Comparison of ENCODE assay signal across 14 cellular contexts in the genomic region with DNA sequence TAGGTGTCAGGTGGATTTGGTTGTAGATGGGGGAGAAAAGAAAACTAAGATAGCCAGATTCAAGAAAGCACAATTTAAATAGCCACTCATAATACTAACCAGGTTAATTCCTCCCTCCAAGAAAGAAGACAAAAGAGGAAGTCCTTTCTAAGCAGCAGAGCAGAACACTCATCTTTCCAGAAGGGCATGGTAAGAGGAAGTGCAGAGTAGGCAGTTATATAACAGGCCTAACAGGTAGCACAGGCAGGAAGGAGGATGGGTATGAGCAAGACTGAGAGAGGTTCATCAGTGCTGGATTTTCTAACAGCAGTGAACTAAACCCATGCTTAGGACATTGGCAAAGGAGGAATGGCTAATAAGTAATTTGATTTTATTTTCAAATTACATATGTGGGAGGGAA.
A peak's percentile ranks its signal among the peaks of the same experiment; 100 is the strongest.
DNase-seq lines count a peak whose midpoint lies in the region; ATAC-seq and TF ChIP-seq lines count a peak whose summit lies in the region.
"Had no signal": no experiment of that assay in that cellular context is flagged by ENCODE, and none has a peak within 500 bp of the region (broad histone marks: within the 10 kb centered on the region; RNA-seq: fewer than 3 reads in every experiment).

No MANE protein-coding gene starts in this region.

- peaks cover 38% of the 10 kb centered on the region for H3K4me1 Mint-ChIP-seq in Caco-2 (ENCODE audit: low read depth, unreplicated experiment)

- H3K9me3 Mint-ChIP-seq in Caco-2 (ENCODE audit: unreplicated experiment): peaks cover 26% of the 10 kb centered on the region
- H3K9me3 Mint-ChIP-seq: activated T-cell treated with anti-CD3 and anti-CD28 coated beads, Interleukin-2, amount 50 U/mL, for 4 hours had no signal

- intact Hi-C loops in Caco-2 (cut with micrococcal nuclease; ENCODE audit: unreplicated experiment): no loop called here

- no peak overlapping the region for H3K4me3 ChIP-seq in Caco-2 (ENCODE audit: low read depth, low read length)
- no peak overlapping the region for H3K4me3 ChIP-seq in esophagus (ENCODE audit: low read depth in 1 of 2, low read length in 2 of 2)
- H3K4me3 ChIP-seq: dorsolateral prefrontal cortex, skin epidermis had no signal

- H3K4me1 ChIP-seq in Caco-2: peaks cover 24% of the 10 kb centered on the region
- H3K4me1 ChIP-seq in esophagus (ENCODE audit: control insufficient read depth in 2 of 2, insufficient read depth in 2 of 2, low read length in 1 of 2): peaks cover 0 to 2% of the 10 kb centered on the region in 2 donors

- H3K36me3 ChIP-seq in Caco-2 (ENCODE audit: control insufficient read depth, insufficient read depth, low read length): no peaks in the 10 kb centered on the region
- H3K36me3 ChIP-seq in esophagus (ENCODE audit: control insufficient read depth in 2 of 2, insufficient read depth in 2 of 2, low read length in 1 of 2): no peaks in the 10 kb centered on the region

- H3K9me3 ChIP-seq in Caco-2 (no peaks in the 10 kb centered on the region), esophagus (ENCODE audit: control insufficient read depth in 2 of 2, insufficient read depth in 1 of 2, low read depth in 1 of 2, low read length in 1 of 2) (no peaks in the 10 kb centered on the region)

- peak overlapping the region; percentile 45 to 90 for H3K27ac ChIP-seq in esophagus (ENCODE audit: low read depth in 2 of 2, low read length in 1 of 2)
- H3K27ac ChIP-seq: dorsolateral prefrontal cortex, KMS-11 had no signal

- ATAC-seq in GM21723 (IDR thresholded peaks at IDR 0.05; ENCODE audit: unreplicated experiment): peak; percentile 51
- ATAC-seq in GM18861 (IDR thresholded peaks at IDR 0.05; ENCODE audit: unreplicated experiment): no peak
- no peak for ATAC-seq in HG03175 (IDR thresholded peaks at IDR 0.05; ENCODE audit: unreplicated experiment)
- ATAC-seq in GM21737 (IDR thresholded peaks at IDR 0.05; ENCODE audit: unreplicated experiment): no peak
- ATAC-seq: activated T-cell treated with anti-CD3 and anti-CD28 coated beads, Interleukin-2, amount 50 U/mL, for 4 hours had no signal

- H3K27me3 ChIP-seq in Caco-2 (replicated peaks; ENCODE audit: control insufficient read depth, insufficient read depth, low read length) (no peaks in the 10 kb centered on the region), esophagus (ENCODE audit: control insufficient read depth in 1 of 2, insufficient read depth in 2 of 2, low read length in 2 of 2) (no peaks in the 10 kb centered on the region)

- no peaks in the 10 kb centered on the region for H3K27me3 Mint-ChIP-seq in Caco-2 (ENCODE audit: insufficient read depth, unreplicated experiment)

- TF ChIP-seq CTCF in Caco-2 (IDR thresholded peaks at IDR 0.05; ENCODE audit: insufficient read depth in 1 of 2, low read depth in 1 of 2, low read length in 1 of 2, severe bottlenecking in 1 of 2, unreplicated experiment in 1 of 2): no peak

- no TSS peak for BruUV-seq in Caco-2 (replicated peaks; lab: Mats Ljungman, UMichigan)

- peak overlapping the region; percentile 81 for H3K27ac Mint-ChIP-seq in Caco-2 (ENCODE audit: unreplicated experiment)

- no peaks in the 10 kb centered on the region for H3K36me3 Mint-ChIP-seq in Caco-2 (ENCODE audit: insufficient read depth, unreplicated experiment)

- DNase-seq in Caco-2 (no peak), NCI-H187 (lab: John Stamatoyannopoulos, UW) (peak; percentile 3), HT-29 (ENCODE audit: low spot score) (no peak)
- DNase-seq: activated T-cell treated with anti-CD3 and anti-CD28 coated beads, Interleukin-2, amount 50 U/mL, for 4 hours; dorsolateral prefrontal cortex; NCI-H2227 treated with DMSO at 0.1 percent for 48 hours had no signal

- POLR2A ChIA-PET in Caco-2 (lab: Charles Lee): no interaction called here

- CTCF ChIA-PET in Caco-2 (lab: Charles Lee): no interaction called here

- no peak overlapping the region for H3K4me3 Mint-ChIP-seq in Caco-2 (ENCODE audit: unreplicated experiment)
- H3K4me3 Mint-ChIP-seq: activated T-cell treated with anti-CD3 and anti-CD28 coated beads, Interleukin-2, amount 50 U/mL, for 4 hours; neural crest cell had no signal

Comparison
In these comparisons a context has a peak if more than half of its experiments do, and no peak if none do; other contexts are left out.
1. DNase-seq: peak in NCI-H187 (2 of 2); none in Caco-2 (0 of 2) and HT-29 (single experiment).